In the genomic region with DNA sequence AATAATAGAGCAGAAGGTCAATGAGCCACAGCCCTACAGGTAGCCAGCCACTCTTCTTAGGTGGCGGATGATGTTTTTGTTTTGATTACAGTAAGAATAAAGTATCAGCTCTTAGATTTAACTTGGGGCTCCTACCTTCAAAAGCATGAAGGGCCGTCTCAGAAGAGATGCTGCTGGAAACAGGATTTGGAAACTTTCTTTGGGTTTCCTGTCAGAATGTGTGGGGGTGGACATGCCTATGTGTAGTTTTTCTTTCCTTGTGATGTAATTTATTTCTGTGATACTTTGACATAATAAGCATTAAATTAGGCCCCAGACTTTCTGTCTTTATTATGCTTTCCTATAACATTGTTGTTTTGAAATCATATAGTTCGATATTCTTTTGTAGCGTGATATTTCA, we compare ENCODE assay signal across 8 cellular contexts. TPM values are rescaled to one million over a fixed set of nuclear protein-coding genes. Genes with fewer than 3 reads are reported as not detected.
DNase-seq lines count a peak whose midpoint lies in the region; ATAC-seq, FAIRE-seq and TF ChIP-seq lines count a peak whose summit lies in the region.

No MANE protein-coding gene starts in this region.

- H3K4me3 ChIP-seq in kidney (ENCODE audit: low read length in 2 of 2): peak overlapping the region; percentile 68 to 88
- peak overlapping the region; percentile 90 for H3K4me3 ChIP-seq in tibial artery

- no peaks in the 10 kb centered on the region for H3K9me3 Mint-ChIP-seq in activated naive CD4-positive, alpha-beta T cell treated with anti-CD3 and anti-CD28 coated beads, Interleukin-2, amount 10 ng/mL, durations not matched to agents 7 days and 5 days
- no peaks in the 10 kb centered on the region for H3K9me3 Mint-ChIP-seq in activated CD4-positive, alpha-beta memory T cell treated with anti-CD3 and anti-CD28 coated beads, Interleukin-2, amount 10 ng/mL, durations not matched to agents 7 days and 5 days

- H3K27ac ChIP-seq in kidney (ENCODE audit: low read depth in 2 of 2, low read length in 2 of 2) (peak overlapping the region; percentile 82 to 89), tibial artery (peak overlapping the region; percentile 99)

- ATAC-seq in HG03432 (IDR thresholded peaks at IDR 0.05; ENCODE audit: unreplicated experiment): no peak

- no peaks in the 10 kb centered on the region for H3K27me3 Mint-ChIP-seq in activated naive CD4-positive, alpha-beta T cell treated with anti-CD3 and anti-CD28 coated beads, Interleukin-2, amount 10 ng/mL, durations not matched to agents 7 days and 5 days
- no peaks in the 10 kb centered on the region for H3K27me3 Mint-ChIP-seq in activated CD4-positive, alpha-beta memory T cell treated with anti-CD3 and anti-CD28 coated beads, Interleukin-2, amount 10 ng/mL, durations not matched to agents 7 days and 5 days

- H3K36me3 ChIP-seq in kidney (ENCODE audit: control insufficient read depth in 1 of 2, insufficient read depth in 2 of 2, low read length in 2 of 2): no peaks in the 10 kb centered on the region
- no peaks in the 10 kb centered on the region for H3K36me3 ChIP-seq in tibial artery

- POLR2A ChIA-PET in activated CD4-positive, alpha-beta memory T cell treated with anti-CD3 and anti-CD28 coated beads, Interleukin-2, amount 10 ng/mL, durations not matched to agents 7 days and 5 days (lab: Charles Lee): interaction anchor here (1.1 to 12.5 kb wide), 13 partner anchors 10 to 745 kb away, joined by 3 to 641 read pairs (median 7); a partner anchor contains a TSS

- peaks cover 80% of the 10 kb centered on the region for H3K4me1 Mint-ChIP-seq in activated naive CD4-positive, alpha-beta T cell treated with anti-CD3 and anti-CD28 coated beads, Interleukin-2, amount 10 ng/mL, durations not matched to agents 7 days and 5 days
- peaks cover 73% of the 10 kb centered on the region for H3K4me1 Mint-ChIP-seq in activated CD4-positive, alpha-beta memory T cell treated with anti-CD3 and anti-CD28 coated beads, Interleukin-2, amount 10 ng/mL, durations not matched to agents 7 days and 5 days

- no peaks in the 10 kb centered on the region for H3K27me3 ChIP-seq in tibial artery

- no peaks in the 10 kb centered on the region for H3K9me3 ChIP-seq in kidney (ENCODE audit: control insufficient read depth in 1 of 2, low read length in 2 of 2)
- no peaks in the 10 kb centered on the region for H3K9me3 ChIP-seq in tibial artery

- CTCF ChIA-PET in activated naive CD4-positive, alpha-beta T cell treated with anti-CD3 and anti-CD28 coated beads, Interleukin-2, amount 10 ng/mL, durations not matched to agents 7 days and 5 days (lab: Charles Lee): interaction anchor here (1.0 to 2.0 kb wide), 5 partner anchors 21 to 113 kb away, joined by 3 to 10 read pairs (median 3); no protein-coding TSS in a partner anchor
- CTCF ChIA-PET in activated CD4-positive, alpha-beta memory T cell treated with anti-CD3 and anti-CD28 coated beads, Interleukin-2, amount 10 ng/mL, durations not matched to agents 7 days and 5 days (lab: Charles Lee): interaction anchor here (1.4 to 8.4 kb wide), 5 partner anchors 16 to 113 kb away, joined by 3 to 85 read pairs (median 14); no protein-coding TSS in a partner anchor

- peak overlapping the region; percentile 94 for H3K4me3 Mint-ChIP-seq in activated naive CD4-positive, alpha-beta T cell treated with anti-CD3 and anti-CD28 coated beads, Interleukin-2, amount 10 ng/mL, durations not matched to agents 7 days and 5 days
- peak overlapping the region; percentile 93 for H3K4me3 Mint-ChIP-seq in activated CD4-positive, alpha-beta memory T cell treated with anti-CD3 and anti-CD28 coated beads, Interleukin-2, amount 10 ng/mL, durations not matched to agents 7 days and 5 days

- DNase-seq in activated naive CD4-positive, alpha-beta T cell treated with anti-CD3 and anti-CD28 coated beads, Interleukin-2, amount 10 ng/mL, durations not matched to agents 7 days and 5 days: peak; percentile 26
- no peak for DNase-seq in activated naive CD4-positive, alpha-beta T cell (lab: John Stamatoyannopoulos, UW)
- DNase-seq in activated CD4-positive, alpha-beta memory T cell treated with anti-CD3 and anti-CD28 coated beads, Interleukin-2, amount 10 ng/mL, durations not matched to agents 7 days and 5 days: no peak
- DNase-seq in kidney: no peak
- DNase-seq in tibial artery: no peak
- no peak for DNase-seq in NCI-H2107 (lab: John Stamatoyannopoulos, UW)
- no peak for DNase-seq in stimulated activated CD4-positive, alpha-beta T cell treated with anti-CD3 and anti-CD28 coated beads, Interleukin-15, amount 100 ng/mL, for 24 hours

- peak overlapping the region; percentile 91 for H3K27ac Mint-ChIP-seq in activated naive CD4-positive, alpha-beta T cell treated with anti-CD3 and anti-CD28 coated beads, Interleukin-2, amount 10 ng/mL, durations not matched to agents 7 days and 5 days
- H3K27ac Mint-ChIP-seq in activated CD4-positive, alpha-beta memory T cell treated with anti-CD3 and anti-CD28 coated beads, Interleukin-2, amount 10 ng/mL, durations not matched to agents 7 days and 5 days: peak overlapping the region; percentile 86

- intact Hi-C loops in kidney (cut with DNase I): no loop called here
- intact Hi-C loops in tibial artery (cut with DNase I; ENCODE audit: low total_unique reads): no loop called here

- peak overlapping the region; percentile 2 to 77 for H3K9ac ChIP-seq in kidney (ENCODE audit: low read length in 2 of 2)

- TF ChIP-seq CTCF in kidney (IDR thresholded peaks at IDR 0.05; ENCODE audit: borderline replicate concordance, extremely low read depth, insufficient read depth) (no peak), tibial artery (IDR thresholded peaks at IDR 0.05) (no peak)

- H3K4me1 ChIP-seq in kidney (ENCODE audit: control insufficient read depth in 1 of 2, insufficient read depth in 1 of 2, low read depth in 1 of 2, low read length in 2 of 2) (peaks cover 11% of the 10 kb centered on the region in 2 donors), tibial artery (peaks cover 0 to 54% (median 43%) of the 10 kb centered on the region in 4 donors)

- H3K36me3 Mint-ChIP-seq in activated naive CD4-positive, alpha-beta T cell treated with anti-CD3 and anti-CD28 coated beads, Interleukin-2, amount 10 ng/mL, durations not matched to agents 7 days and 5 days: peaks cover 33% of the 10 kb centered on the region
- H3K36me3 Mint-ChIP-seq in activated CD4-positive, alpha-beta memory T cell treated with anti-CD3 and anti-CD28 coated beads, Interleukin-2, amount 10 ng/mL, durations not matched to agents 7 days and 5 days (ENCODE audit: low read depth): peaks cover 51% of the 10 kb centered on the region

- no peak for FAIRE-seq in kidney (lab: Jason Lieb, UNC)

RNA-seq across cellular contexts. Expression of a gene that starts 1.5 kb away (rescaled TPM):
- 100 to 1,000 TPM; 219 to 221 TPM for total RNA-seq in activated CD4-positive, alpha-beta memory T cell treated with anti-CD3 and anti-CD28 coated beads, Interleukin-2, amount 10 ng/mL, durations not matched to agents 7 days and 5 days
- total RNA-seq in kidney: 91.3 TPM
- 55.8 TPM for polyA plus RNA-seq in kidney (ENCODE audit: insufficient read depth, low read depth, low replicate concordance)
